10 cellular contexts compared by ENCODE assay signal in genomic region chr9:96478829-96479371, GRCh38. TPM values are rescaled to one million over a fixed set of nuclear protein-coding genes. Genes with fewer than 3 reads are reported as not detected.
DNase-seq lines count a peak whose midpoint lies in the region; ATAC-seq and TF ChIP-seq lines count a peak whose summit lies in the region.
"Had no signal": no experiment of that assay in that cellular context is flagged by ENCODE, and none has a peak within 500 bp of the region (broad histone marks: within the 10 kb centered on the region; RNA-seq: fewer than 3 reads in every experiment).

No MANE protein-coding gene starts in this region.

- H3K14ac ChIP-seq in mesenchymal stem cell (ENCODE audit: low read length in 2 of 2), result no peak overlapping the region

- no peak overlapping the region for H3K18ac ChIP-seq in mesenchymal stem cell (ENCODE audit: low read depth in 1 of 2, low read length in 2 of 2)

- H3K4me3 ChIP-seq in mesenchymal stem cell (ENCODE audit: insufficient read depth in 1 of 2, low read depth in 1 of 2, low read length in 2 of 2), result no peak overlapping the region
- H3K4me3 ChIP-seq in right lobe of liver, result no peak overlapping the region

- no peak overlapping the region for H2BK15ac ChIP-seq in mesenchymal stem cell (ENCODE audit: low read depth, poor library complexity, severe bottlenecking)

- H3K79me1 ChIP-seq in mesenchymal stem cell (replicated peaks; ENCODE audit: low read length, poor library complexity, severe bottlenecking), result peaks cover 9% of the 10 kb centered on the region

- no peaks in the 10 kb centered on the region for H3K27me3 ChIP-seq in mesenchymal stem cell (ENCODE audit: control insufficient read depth in 1 of 2, insufficient read depth in 1 of 2, low read length in 2 of 2)
- no peaks in the 10 kb centered on the region for H3K27me3 ChIP-seq in right lobe of liver

- DNase-seq in NAMALWA (ENCODE audit: low spot score), result peak; percentile 28
- peak; percentile 9 for DNase-seq in mesenchymal stem cell
- DNase-seq in putamen (ENCODE audit: low spot score), result no peak
- no peak for DNase-seq in retina
- no peak for DNase-seq in LoVo (ENCODE audit: low spot score)
- DNase-seq in right lobe of liver, result no peak
- DNase-seq: NCI-H446 treated with DMSO at 0.1 percent for 48 hours had no signal

- H3K4ac ChIP-seq in mesenchymal stem cell (ENCODE audit: low read depth in 1 of 2, low read length in 2 of 2), result no peak overlapping the region

- no peak overlapping the region for H2AFZ ChIP-seq in mesenchymal stem cell (ENCODE audit: low read depth, low read length)

- no peak overlapping the region for H4K8ac ChIP-seq in mesenchymal stem cell (ENCODE audit: low read length)

- no peaks in the 10 kb centered on the region for H3K4me1 ChIP-seq in mesenchymal stem cell (ENCODE audit: control insufficient read depth, insufficient read depth, low read depth, low read length)
- H3K4me1 ChIP-seq in right lobe of liver, result no peaks in the 10 kb centered on the region

- peak overlapping the region; percentile 26 for H3K9ac ChIP-seq in mesenchymal stem cell (ENCODE audit: low read length)

- WGBS in mesenchymal stem cell, result 83% methylated on average over 1 of the region's 4 CpGs
- WGBS in right lobe of liver (ENCODE audit: insufficient coverage, low coverage, low lambda C conversion rate, missing lambda C conversion rate), result 69% methylated on average over 4 of the region's 4 CpGs

- H3K27ac ChIP-seq in mesenchymal stem cell (ENCODE audit: low read length, poor library complexity, severe bottlenecking) (no peak overlapping the region), right lobe of liver (no peak overlapping the region)

- H3K23ac ChIP-seq in mesenchymal stem cell (ENCODE audit: low read length in 2 of 2), result no peak overlapping the region

- no peak overlapping the region for H2BK5ac ChIP-seq in mesenchymal stem cell (ENCODE audit: low read depth, low read length, poor library complexity, severe bottlenecking)

- H3K9me3 ChIP-seq in mesenchymal stem cell (ENCODE audit: control insufficient read depth, low read length) (no peaks in the 10 kb centered on the region), right lobe of liver (no peaks in the 10 kb centered on the region)

- TF ChIP-seq CTCF in right lobe of liver (IDR thresholded peaks at IDR 0.05), result no peak

- no peak overlapping the region for H2AK5ac ChIP-seq in mesenchymal stem cell (ENCODE audit: low read length, severe bottlenecking)

- no peak for TF ChIP-seq POLR2A in right lobe of liver (IDR thresholded peaks at IDR 0.05)

- ATAC-seq in GM18909 (IDR thresholded peaks at IDR 0.05; ENCODE audit: poor library complexity, unreplicated experiment) (peak; percentile 80), HG02610 (IDR thresholded peaks at IDR 0.05; ENCODE audit: unreplicated experiment) (peak; percentile 84), right lobe of liver (no peak)
- ATAC-seq: sciatic nerve had no signal

- intact Hi-C loops in right lobe of liver (cut with DNase I), result no loop called here

- H3K36me3 ChIP-seq in mesenchymal stem cell (ENCODE audit: control insufficient read depth in 1 of 2, insufficient read depth in 2 of 2, low read depth in 1 of 2, low read length in 2 of 2) (peaks cover 9 to 67% of the 10 kb centered on the region in 2 experiments), right lobe of liver (no peaks in the 10 kb centered on the region)

- H2BK12ac ChIP-seq in mesenchymal stem cell (ENCODE audit: low read length in 2 of 2), result no peak overlapping the region

- H3K4me2 ChIP-seq in mesenchymal stem cell (ENCODE audit: low read length, poor library complexity, severe bottlenecking), result no peak overlapping the region

- H4K91ac ChIP-seq in mesenchymal stem cell (ENCODE audit: low read length), result no peak overlapping the region

- no peak overlapping the region for H2BK120ac ChIP-seq in mesenchymal stem cell (ENCODE audit: low read depth, low read length)

RNA-seq across cellular contexts. Expression of gene HABP4, which starts 28.9 kb away (rescaled TPM):
- polyA plus RNA-seq in mesenchymal stem cell (2013, experiment 1 of 2), result 19.7 TPM
- polyA plus RNA-seq in mesenchymal stem cell (2013, experiment 2 of 2), result 18.7 TPM
- total RNA-seq in right lobe of liver, result 1 to 10 TPM; 1.4 to 6.2 (median 4.7) TPM

Comparison
In these comparisons a context has a peak if more than half of its experiments do, and no peak if none do; other contexts are left out.
1. ATAC-seq: peak in GM18909 (single experiment) and HG02610 (single experiment); none in right lobe of liver (0 of 4).
2. DNase-seq: peak in NAMALWA (single experiment) and mesenchymal stem cell (single experiment); none in putamen (single experiment), retina (single experiment), LoVo (single experiment) and right lobe of liver (0 of 3).